In the genomic region with DNA sequence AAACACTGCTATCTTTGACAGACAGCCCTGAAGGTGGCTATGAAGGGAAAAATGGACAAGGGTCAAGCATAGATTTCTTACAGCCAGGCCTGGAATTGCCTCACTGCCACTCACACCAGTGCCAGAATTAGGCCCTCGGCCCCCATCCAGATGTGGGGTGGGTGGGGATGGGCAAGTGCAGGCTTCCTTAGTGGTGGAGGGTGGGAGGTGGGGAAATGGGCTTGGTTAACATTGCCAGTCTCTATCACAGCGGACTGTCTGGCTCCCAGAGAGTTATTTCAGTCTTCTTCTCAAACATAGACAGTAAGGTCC, we compare ENCODE assay signal across 19 cellular contexts. TPM values are rescaled to one million over a fixed set of nuclear protein-coding genes. Genes with fewer than 3 reads are reported as not detected.
DNase-seq lines count a peak whose midpoint lies in the region; ATAC-seq and TF ChIP-seq lines count a peak whose summit lies in the region.
"Had no signal": no experiment of that assay in that cellular context is flagged by ENCODE, and none has a peak within 500 bp of the region (broad histone marks: within the 10 kb centered on the region; RNA-seq: fewer than 3 reads in every experiment).

No MANE protein-coding gene starts in this region.

- H3F3A ChIP-seq in PC-9 (ENCODE audit: insufficient read depth, low read depth) = peaks cover 29% of the 10 kb centered on the region

- H3K4me2 ChIP-seq in PC-9 = no peak overlapping the region

- peaks cover 0 to 43% of the 10 kb centered on the region in 2 donors for H3K4me1 ChIP-seq in right atrium auricular region
- no peaks in the 10 kb centered on the region for H3K4me1 ChIP-seq in PC-9 (replicated peaks; ENCODE audit: insufficient read depth)

- no peaks in the 10 kb centered on the region for H3K9me3 Mint-ChIP-seq in activated T-helper 1 cell treated with anti-CD3 and anti-CD28 coated beads, Interleukin-12 subunit alpha, Interleukin-12 subunit beta, Interleukin-2, Interleukin-4 antibody, amounts not matched to agents 30 ng/mL and 10 ng/mL and 1 ng/mL, durations not matched to agents 14 hours and 24 hours and 36 hours
- H3K9me3 Mint-ChIP-seq: memory B cell; T-helper 2 cell treated with Interferon-gamma antibody and Interleukin-4, amounts not matched to agents 5 μg/mL and 100 μg/mL, for 36 hours had no signal

- no peaks in the 10 kb centered on the region for H3K9me2 ChIP-seq in PC-9 (ENCODE audit: insufficient read depth)

- no peaks in the 10 kb centered on the region for H3K79me2 ChIP-seq in PC-9 (ENCODE audit: low read depth)

- ATAC-seq in sciatic nerve = peak; percentile 2

- no peak overlapping the region for H3K27ac Mint-ChIP-seq in activated T-helper 1 cell treated with anti-CD3 and anti-CD28 coated beads, Interleukin-12 subunit alpha, Interleukin-12 subunit beta, Interleukin-2, Interleukin-4 antibody, amounts not matched to agents 30 ng/mL and 10 ng/mL and 1 ng/mL, durations not matched to agents 14 hours and 24 hours and 36 hours
- H3K27ac Mint-ChIP-seq: memory B cell; T-helper 2 cell treated with Interferon-gamma antibody and Interleukin-4, amounts not matched to agents 5 μg/mL and 100 μg/mL, for 36 hours had no signal

- CTCF ChIA-PET in PC-9 (lab: Charles Lee) = no interaction called here

- intact Hi-C loops in sciatic nerve (cut with DNase I) = no loop called here
- intact Hi-C loops in PC-9 (cut with micrococcal nuclease; ENCODE audit: unreplicated experiment) = no loop called here
- intact Hi-C loops in activated T-helper 1 cell treated with anti-CD3 and anti-CD28 coated beads, Interleukin-12 subunit alpha, Interleukin-12 subunit beta, Interleukin-2, Interleukin-4 antibody, amounts not matched to agents 30 ng/mL and 10 ng/mL and 1 ng/mL, durations not matched to agents 14 hours and 24 hours and 36 hours (cut with micrococcal nuclease) = no loop called here

- H3K27ac ChIP-seq in caudate nucleus (ENCODE audit: low read depth, low read length) (peak overlapping the region; percentile 59), right atrium auricular region (peak overlapping the region; percentile 61 to 76), PC-9 (no peak overlapping the region)
- H3K27ac ChIP-seq: brain microvascular endothelial cell, ovary, SK-N-MC, vagina, VCaP had no signal

- H3K4me1 Mint-ChIP-seq in activated T-helper 1 cell treated with anti-CD3 and anti-CD28 coated beads, Interleukin-12 subunit alpha, Interleukin-12 subunit beta, Interleukin-2, Interleukin-4 antibody, amounts not matched to agents 30 ng/mL and 10 ng/mL and 1 ng/mL, durations not matched to agents 14 hours and 24 hours and 36 hours (ENCODE audit: low read depth) = peaks cover 2% of the 10 kb centered on the region

- H3K36me3 ChIP-seq in H7 (replicated peaks; ENCODE audit: control insufficient read depth, insufficient read depth, low read length) (peaks cover 5% of the 10 kb centered on the region; the same call in 1 of the 2 replicates), right atrium auricular region (peaks cover 13% of the 10 kb centered on the region), PC-9 (ENCODE audit: low read depth) (no peaks in the 10 kb centered on the region)
- H3K36me3 ChIP-seq: brain microvascular endothelial cell, ovary, vagina had no signal

- no peak overlapping the region for H2AFZ ChIP-seq in PC-9

- DNase-seq in H7 (peak; percentile 40), caudate nucleus (lab: John Stamatoyannopoulos, UW) (no peak), right atrium auricular region (ENCODE audit: low spot score) (no peak), sciatic nerve (ENCODE audit: low spot score) (peak; percentile 48), PC-9 (no peak), nucleus accumbens (lab: John Stamatoyannopoulos, UW) (no peak), HCEC 1CT (no peak)
- DNase-seq in activated T-helper 1 cell treated with anti-CD3 and anti-CD28 coated beads, Interleukin-12 subunit alpha, Interleukin-12 subunit beta, Interleukin-2, Interleukin-4 antibody, amounts not matched to agents 30 ng/mL and 10 ng/mL and 1 ng/mL, durations not matched to agents 14 hours and 24 hours and 36 hours (ENCODE audit: low spot score) = no peak
- DNase-seq: NCI-H1048, NCI-H2029 treated with DMSO at 0.1 percent for 48 hours had no signal

- no TSS peak for BruUV-seq in PC-9 (replicated peaks; lab: Mats Ljungman, UMichigan)

- no peak overlapping the region for H3K4me3 ChIP-seq in H7 (ENCODE audit: insufficient read depth, low read depth, low read length)
- H3K4me3 ChIP-seq in right atrium auricular region = no peak overlapping the region
- no peak overlapping the region for H3K4me3 ChIP-seq in PC-9
- H3K4me3 ChIP-seq: ovary, SK-N-MC, vagina had no signal

- no peaks in the 10 kb centered on the region for H3K9me3 ChIP-seq in right atrium auricular region
- H3K9me3 ChIP-seq in PC-9 (ENCODE audit: insufficient read depth, low read depth) = no peaks in the 10 kb centered on the region
- H3K9me3 ChIP-seq: ovary, vagina had no signal

- H3K4me3 Mint-ChIP-seq in activated T-helper 1 cell treated with anti-CD3 and anti-CD28 coated beads, Interleukin-12 subunit alpha, Interleukin-12 subunit beta, Interleukin-2, Interleukin-4 antibody, amounts not matched to agents 30 ng/mL and 10 ng/mL and 1 ng/mL, durations not matched to agents 14 hours and 24 hours and 36 hours = no peak overlapping the region
- H3K4me3 Mint-ChIP-seq: memory B cell; T-helper 2 cell treated with Interferon-gamma antibody and Interleukin-4, amounts not matched to agents 5 μg/mL and 100 μg/mL, for 36 hours had no signal

- H4K20me1 ChIP-seq in PC-9 (ENCODE audit: insufficient read depth) = no peaks in the 10 kb centered on the region

- H3K27me3 ChIP-seq in H7 (ENCODE audit: control insufficient read depth, insufficient read depth, low read length) (no peaks in the 10 kb centered on the region), right atrium auricular region (no peaks in the 10 kb centered on the region), PC-9 (ENCODE audit: insufficient read depth, low read depth) (no peaks in the 10 kb centered on the region)
- H3K27me3 ChIP-seq: brain microvascular endothelial cell, ovary, vagina had no signal

- TF ChIP-seq CTCF in right atrium auricular region (IDR thresholded peaks at IDR 0.05) (no peak), PC-9 (conservative IDR thresholded peaks at IDR 0.05) (no peak)

- H3K36me3 Mint-ChIP-seq in activated T-helper 1 cell treated with anti-CD3 and anti-CD28 coated beads, Interleukin-12 subunit alpha, Interleukin-12 subunit beta, Interleukin-2, Interleukin-4 antibody, amounts not matched to agents 30 ng/mL and 10 ng/mL and 1 ng/mL, durations not matched to agents 14 hours and 24 hours and 36 hours (ENCODE audit: low read depth) = no peaks in the 10 kb centered on the region

- peaks cover 6% of the 10 kb centered on the region for H3K27me3 Mint-ChIP-seq in activated T-helper 1 cell treated with anti-CD3 and anti-CD28 coated beads, Interleukin-12 subunit alpha, Interleukin-12 subunit beta, Interleukin-2, Interleukin-4 antibody, amounts not matched to agents 30 ng/mL and 10 ng/mL and 1 ng/mL, durations not matched to agents 14 hours and 24 hours and 36 hours (ENCODE audit: insufficient read depth)

- POLR2A ChIA-PET in PC-9 (lab: Charles Lee; ENCODE audit: unreplicated experiment) = interaction anchor here (0.6 kb wide), 1 partner anchor 924 kb away, joined by 3 read pairs; no protein-coding TSS in a partner anchor

RNA-seq across cellular contexts. Expression of a gene that starts 24.9 kb away (rescaled TPM):
- 61.5 and 63.5 TPM in 2 replicates for total RNA-seq in H7 (2014; rRNA removed; shearing (Covaris generic))
- total RNA-seq in right atrium auricular region (10 to 100 TPM; 18.7 to 24.6 TPM), sciatic nerve (19.8 TPM), PC-9 (2021) (40.2 and 58.7 TPM in 2 replicates)
- total RNA-seq in activated T-helper 1 cell treated with anti-CD3 and anti-CD28 coated beads, Interleukin-12 subunit alpha, Interleukin-12 subunit beta, Interleukin-2, Interleukin-4 antibody, amounts not matched to agents 30 ng/mL and 10 ng/mL and 1 ng/mL, durations not matched to agents 14 hours and 24 hours and 36 hours = 4.3 and 5.6 TPM in 2 replicates

RNA-seq across cellular contexts. Expression of a gene that starts 40.6 kb away (rescaled TPM):
- total RNA-seq in H7 (2014; rRNA removed; shearing (Covaris generic)) = 26.1 and 30.4 TPM in 2 replicates
- total RNA-seq in right atrium auricular region = 10 to 100 TPM; 15.9 to 17.8 TPM
- total RNA-seq in sciatic nerve = 28.2 TPM
- total RNA-seq in PC-9 (2021) = 23.3 and 39.6 TPM in 2 replicates
- total RNA-seq in activated T-helper 1 cell treated with anti-CD3 and anti-CD28 coated beads, Interleukin-12 subunit alpha, Interleukin-12 subunit beta, Interleukin-2, Interleukin-4 antibody, amounts not matched to agents 30 ng/mL and 10 ng/mL and 1 ng/mL, durations not matched to agents 14 hours and 24 hours and 36 hours = 17.2 and 20.7 TPM in 2 replicates

RNA-seq across cellular contexts. Expression of a gene that starts 49.3 kb away (rescaled TPM):
- total RNA-seq in H7 (2014; rRNA removed; shearing (Covaris generic)) = 22.2 and 24.8 TPM in 2 replicates
- total RNA-seq in right atrium auricular region = 100 to 1,000 TPM in 1 of 2 donors, 10 to 100 TPM in 1; 78.5 to 104 TPM
- total RNA-seq in sciatic nerve = 115 TPM
- not detected in 2 replicates for total RNA-seq in PC-9 (2021)
- not detected in 2 replicates for total RNA-seq in activated T-helper 1 cell treated with anti-CD3 and anti-CD28 coated beads, Interleukin-12 subunit alpha, Interleukin-12 subunit beta, Interleukin-2, Interleukin-4 antibody, amounts not matched to agents 30 ng/mL and 10 ng/mL and 1 ng/mL, durations not matched to agents 14 hours and 24 hours and 36 hours
- total RNA-seq: Calu3, dermis blood vessel endothelial cell had no signal

Comparison
In these comparisons a context has a peak if more than half of its experiments do, and no peak if none do; other contexts are left out.
1. DNase-seq: peak in H7 (single experiment) and sciatic nerve (single experiment); none in caudate nucleus (0 of 61), right atrium auricular region (single experiment), PC-9 (0 of 2), activated T-helper 1 cell treated with anti-CD3 and anti-CD28 coated beads, Interleukin-12 subunit alpha, Interleukin-12 subunit beta, Interleukin-2, Interleukin-4 antibody, amounts not matched to agents 30 ng/mL and 10 ng/mL and 1 ng/mL, durations not matched to agents 14 hours and 24 hours and 36 hours (single experiment), nucleus accumbens (0 of 56) and HCEC 1CT (single experiment).
2. RNA of a gene that starts 49.3 kb away (total RNA-seq): 115 TPM in sciatic nerve (single experiment), 78.5 to 104 TPM in right atrium auricular region and 22.2 to 24.8 TPM in H7; not detected in PC-9 and not detected in activated T-helper 1 cell treated with anti-CD3 and anti-CD28 coated beads, Interleukin-12 subunit alpha, Interleukin-12 subunit beta, Interleukin-2, Interleukin-4 antibody, amounts not matched to agents 30 ng/mL and 10 ng/mL and 1 ng/mL, durations not matched to agents 14 hours and 24 hours and 36 hours; every median in the first group is over 10 times any median in the second.